ENCODE assay signal across 15 cellular contexts in genomic region chr5:73214921-73215490, GRCh38. TPM values are rescaled to one million over a fixed set of nuclear protein-coding genes. Genes with fewer than 3 reads are reported as not detected.
DNase-seq lines count a peak whose midpoint lies in the region; ATAC-seq lines count a peak whose summit lies in the region.
"Had no signal": no experiment of that assay in that cellular context is flagged by ENCODE, and none has a peak within 500 bp of the region (broad histone marks: within the 10 kb centered on the region; RNA-seq: fewer than 3 reads in every experiment).

No MANE protein-coding gene starts in this region.

- peaks cover 0 to 6% (median 1%) of the 10 kb centered on the region in 3 donors for H3K9me3 Mint-ChIP-seq in IgD-negative memory B cell
- peaks cover 0 to 2% (median under 1%) of the 10 kb centered on the region in 3 donors for H3K9me3 Mint-ChIP-seq in T-cell
- peaks cover 2 to 25% (median 5%) of the 10 kb centered on the region in 9 donors for H3K9me3 Mint-ChIP-seq in naive thymus-derived CD8-positive, alpha-beta T cell

- POLR2A ChIA-PET in T-cell (lab: Charles Lee) = no interaction called here
- POLR2A ChIA-PET in naive thymus-derived CD8-positive, alpha-beta T cell (lab: Charles Lee) = no interaction called here

- peaks cover 59% of the 10 kb centered on the region for H3K27me3 Mint-ChIP-seq in IgD-negative memory B cell
- H3K27me3 Mint-ChIP-seq in T-cell = peaks cover 78 to 80% of the 10 kb centered on the region in 2 donors
- peaks cover 61 to 88% (median 69%) of the 10 kb centered on the region in 5 donors for H3K27me3 Mint-ChIP-seq in naive thymus-derived CD8-positive, alpha-beta T cell

- peak overlapping the region in 3 of 4 donors; percentile 10 to 86 (median 85) for H3K4me3 Mint-ChIP-seq in IgD-negative memory B cell
- H3K4me3 Mint-ChIP-seq in T-cell = peak overlapping the region in 2 of 3 donors; percentile 21 to 53
- H3K4me3 Mint-ChIP-seq in naive thymus-derived CD8-positive, alpha-beta T cell = peak overlapping the region in 8 of 10 donors; percentile 46 to 83 (median 62)
- H3K4me3 Mint-ChIP-seq: activated CD4-positive, alpha-beta T cell treated with anti-CD3 and anti-CD28 coated beads, Interleukin-2, amount 10 ng/mL, durations not matched to agents 7 days and 5 days; activated naive CD8-positive, alpha-beta T cell treated with anti-CD3 and anti-CD28 coated beads, Interleukin-2, amount 10 ng/mL, durations not matched to agents 7 days and 5 days had no signal

- CTCF ChIA-PET in T-cell (lab: Charles Lee) = interaction anchor here (0.5 to 2.8 kb wide), 8 partner anchors 10 to 374 kb away, joined by 3 to 27 read pairs (median 3); partner anchors contain the start of gene FOXD1 (in 1 of the 2)

- DNase-seq in DMS153 (lab: John Stamatoyannopoulos, UW) (peak; percentile 52), T-cell (no peak), T-helper 1 cell (no peak), iPS-NIHi11 (ENCODE audit: low spot score) (no peak)
- no peak for DNase-seq in naive thymus-derived CD8-positive, alpha-beta T cell
- no peak for DNase-seq in activated CD4-positive, alpha-beta T cell treated with anti-CD3 and anti-CD28 coated beads, Interleukin-2, amount 50 U/mL, for 4 hours
- DNase-seq: activated CD4-positive, alpha-beta T cell treated with anti-CD3 and anti-CD28 coated beads, Interleukin-2, amount 10 ng/mL, durations not matched to agents 7 days and 5 days; activated naive CD8-positive, alpha-beta T cell treated with anti-CD3 and anti-CD28 coated beads, Interleukin-2, amount 10 ng/mL, durations not matched to agents 7 days and 5 days; colonic mucosa; NCI-H2227 treated with DMSO at 0.1 percent for 48 hours had no signal

- no peaks in the 10 kb centered on the region for H3K36me3 Mint-ChIP-seq in IgD-negative memory B cell
- no peaks in the 10 kb centered on the region for H3K36me3 Mint-ChIP-seq in T-cell
- peaks cover 0 to 11% (median 2%) of the 10 kb centered on the region in 3 donors for H3K36me3 Mint-ChIP-seq in naive thymus-derived CD8-positive, alpha-beta T cell
- H3K36me3 Mint-ChIP-seq: activated naive CD8-positive, alpha-beta T cell treated with anti-CD3 and anti-CD28 coated beads, Interleukin-2, amount 10 ng/mL, durations not matched to agents 7 days and 5 days had no signal

- no peak overlapping the region for H3K27ac Mint-ChIP-seq in IgD-negative memory B cell
- H3K27ac Mint-ChIP-seq in T-cell = no peak overlapping the region
- H3K27ac Mint-ChIP-seq in naive thymus-derived CD8-positive, alpha-beta T cell = no peak overlapping the region
- H3K27ac Mint-ChIP-seq: activated CD4-positive, alpha-beta T cell treated with anti-CD3 and anti-CD28 coated beads, Interleukin-2, amount 10 ng/mL, durations not matched to agents 7 days and 5 days; activated naive CD8-positive, alpha-beta T cell treated with anti-CD3 and anti-CD28 coated beads, Interleukin-2, amount 10 ng/mL, durations not matched to agents 7 days and 5 days had no signal

- peaks cover 0 to 7% (median 7%) of the 10 kb centered on the region in 3 donors for H3K4me1 Mint-ChIP-seq in IgD-negative memory B cell
- H3K4me1 Mint-ChIP-seq in T-cell = peaks cover 6 to 12% (median 11%) of the 10 kb centered on the region in 3 donors
- H3K4me1 Mint-ChIP-seq in naive thymus-derived CD8-positive, alpha-beta T cell = peaks cover 3 to 9% (median 8%) of the 10 kb centered on the region in 4 donors

- no peak for ATAC-seq in T-cell (replicated peaks in 1 of 4)
- ATAC-seq in naive thymus-derived CD8-positive, alpha-beta T cell = no peak

RNA-seq across cellular contexts. Expression of gene TMEM174, which starts 42.0 kb away (rescaled TPM):
- polyA plus RNA-seq in IgD-negative memory B cell = not detected
- not detected for total RNA-seq in T-cell
- total RNA-seq in naive thymus-derived CD8-positive, alpha-beta T cell = not detected
- polyA plus RNA-seq in naive thymus-derived CD8-positive, alpha-beta T cell = not detected
- total RNA-seq: activated CD4-positive, alpha-beta T cell treated with anti-CD3 and anti-CD28 coated beads, Interleukin-2, amount 10 ng/mL, durations not matched to agents 7 days and 5 days; activated naive CD8-positive, alpha-beta T cell treated with anti-CD3 and anti-CD28 coated beads, Interleukin-2, amount 10 ng/mL, durations not matched to agents 7 days and 5 days; colonic mucosa; HT1080; mesenteric fat pad; right atrium auricular region; ureter had no signal
